Comparison of ENCODE assay signal across 1 cellular context in genomic region chr10:70588852-70589570, GRCh38.
TF ChIP-seq lines count a peak whose summit lies in the region.

No MANE protein-coding gene starts in this region.

TF ChIP-seq in K562, 482 proteins besides CTCF, POLR2A, EP300 and RAD21 (continued from another document):
- TF ChIP-seq CREM (IDR thresholded peaks at IDR 0.05; ENCODE audit: low read depth), result 0 out of 2 replicates have a peak, but pooled peaks have one; percentile 10
- TF ChIP-seq TSHZ1 (CRISPR knock-in tag; IDR thresholded peaks at IDR 0.05), result no peak
- TF ChIP-seq MTF1 (CRISPR knock-in tag; IDR thresholded peaks at IDR 0.05; ENCODE audit: borderline replicate concordance), result no peak
- no peak for TF ChIP-seq NCOR1 (IDR thresholded peaks at IDR 0.05)
- no peak for TF ChIP-seq C11orf30 (IDR thresholded peaks at IDR 0.05; ENCODE audit: low read depth)
- TF ChIP-seq CBX1 (IDR thresholded peaks at IDR 0.05; ENCODE audit: low read depth), result no peak
- TF ChIP-seq CAMTA2 (CRISPR knock-in tag; conservative IDR thresholded peaks at IDR 0.05), result no peak
- TF ChIP-seq SMAD2 (IDR thresholded peaks at IDR 0.05; ENCODE audit: low read depth, low read length), result no peak
- no peak for TF ChIP-seq PURB (CRISPR knock-in tag; IDR thresholded peaks at IDR 0.05; ENCODE audit: low read depth)
- TF ChIP-seq YBX1 (IDR thresholded peaks at IDR 0.05), result no peak
- TF ChIP-seq TBP (optimal IDR thresholded peaks at IDR 0.05; ENCODE audit: low read depth, low read length), result no peak
- TF ChIP-seq IRF2 (CRISPR knock-in tag; IDR thresholded peaks at IDR 0.05), result no peak
- peak; percentile 51; the same call in 1 of the 2 replicates for TF ChIP-seq PKNOX1 (IDR thresholded peaks at IDR 0.05)
TF ChIP-seq in K562: peak in this region for 13.
